15 cellular contexts compared by ENCODE assay signal in the genomic region with DNA sequence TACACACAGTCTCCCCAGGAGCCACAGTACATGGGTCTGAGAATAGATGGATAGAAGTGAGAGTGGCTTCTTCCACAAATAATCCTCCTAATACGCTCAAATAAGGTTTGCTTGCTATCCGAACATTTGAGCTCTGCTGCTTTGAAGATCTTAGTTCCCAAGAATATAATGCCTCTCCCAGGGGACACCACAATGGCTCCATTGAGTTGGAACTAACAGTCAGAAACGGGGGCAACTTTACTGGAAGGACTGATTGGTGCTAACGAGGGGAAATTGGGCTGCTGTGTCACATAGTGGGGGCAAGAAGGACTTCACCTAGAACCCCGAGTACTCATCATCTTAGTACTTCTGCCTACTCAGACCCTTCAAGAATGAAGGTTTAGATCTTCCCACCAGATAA.
"Had no signal": no experiment of that assay in that cellular context is flagged by ENCODE, and none has a peak within 500 bp of the region (broad histone marks: within the 10 kb centered on the region; RNA-seq: fewer than 3 reads in every experiment).

No MANE protein-coding gene starts in this region.

- H3K27ac ChIP-seq: left lung, thyroid gland had no signal

- DNase-seq: activated CD4-positive, alpha-beta T cell treated with anti-CD3 and anti-CD28 coated beads for 36 hours; activated CD8-positive, alpha-beta T cell treated with anti-CD3 and anti-CD28 coated beads, Interleukin-2, amount 10 ng/mL, durations not matched to agents 7 days and 5 days; activated naive CD4-positive, alpha-beta T cell treated with anti-CD3 and anti-CD28 coated beads for 36 hours; activated naive CD8-positive, alpha-beta T cell treated with anti-CD3 and anti-CD28 coated beads, Interleukin-2, amount 50 U/mL, for 24 hours; activated T-cell treated with anti-CD3 and anti-CD28 coated beads, Interleukin-2, amount 50 U/mL, for 4 hours; caudate nucleus; endodermal cell; kidney; left lung; midbrain; nephron progenitor cell; stimulated activated naive CD4-positive, alpha-beta T cell treated with Interleukin-2 at 50 U/mL for 16 hours; thyroid gland had no signal

- H3K36me3 ChIP-seq: left lung, thyroid gland had no signal

- H3K27ac Mint-ChIP-seq: activated CD4-positive, alpha-beta T cell treated with anti-CD3 and anti-CD28 coated beads for 36 hours; activated CD8-positive, alpha-beta T cell treated with anti-CD3 and anti-CD28 coated beads, Interleukin-2, amount 10 ng/mL, durations not matched to agents 7 days and 5 days; activated naive CD4-positive, alpha-beta T cell treated with anti-CD3 and anti-CD28 coated beads for 36 hours; activated naive CD8-positive, alpha-beta T cell treated with anti-CD3 and anti-CD28 coated beads, Interleukin-2, amount 50 U/mL, for 24 hours; endodermal cell; nephron progenitor cell; T-helper 2 cell treated with Interferon-gamma antibody and Interleukin-4, amounts not matched to agents 5 μg/mL and 100 μg/mL, for 36 hours had no signal

- ATAC-seq: activated CD4-positive, alpha-beta T cell treated with anti-CD3 and anti-CD28 coated beads for 36 hours; activated CD8-positive, alpha-beta T cell treated with anti-CD3 and anti-CD28 coated beads, Interleukin-2, amount 10 ng/mL, durations not matched to agents 7 days and 5 days; activated naive CD8-positive, alpha-beta T cell treated with anti-CD3 and anti-CD28 coated beads, Interleukin-2, amount 50 U/mL, for 24 hours; activated T-cell treated with anti-CD3 and anti-CD28 coated beads, Interleukin-2, amount 50 U/mL, for 4 hours; left lung had no signal

- H3K9me3 Mint-ChIP-seq: activated naive CD4-positive, alpha-beta T cell treated with anti-CD3 and anti-CD28 coated beads for 36 hours; activated naive CD8-positive, alpha-beta T cell treated with anti-CD3 and anti-CD28 coated beads, Interleukin-2, amount 50 U/mL, for 24 hours; activated T-cell treated with anti-CD3 and anti-CD28 coated beads, Interleukin-2, amount 50 U/mL, for 4 hours; endodermal cell; nephron progenitor cell; T-helper 2 cell treated with Interferon-gamma antibody and Interleukin-4, amounts not matched to agents 5 μg/mL and 100 μg/mL, for 36 hours had no signal

- H3K4me3 ChIP-seq: left lung, thyroid gland had no signal

- H3K27me3 ChIP-seq: thyroid gland had no signal

- H3K4me1 ChIP-seq: left lung, thyroid gland had no signal

- H3K36me3 Mint-ChIP-seq: brain had no signal

- H3K4me3 Mint-ChIP-seq: activated CD4-positive, alpha-beta T cell treated with anti-CD3 and anti-CD28 coated beads for 36 hours; activated CD8-positive, alpha-beta T cell treated with anti-CD3 and anti-CD28 coated beads, Interleukin-2, amount 10 ng/mL, durations not matched to agents 7 days and 5 days; activated naive CD4-positive, alpha-beta T cell treated with anti-CD3 and anti-CD28 coated beads for 36 hours; activated naive CD8-positive, alpha-beta T cell treated with anti-CD3 and anti-CD28 coated beads, Interleukin-2, amount 50 U/mL, for 24 hours; activated T-cell treated with anti-CD3 and anti-CD28 coated beads, Interleukin-2, amount 50 U/mL, for 4 hours; endodermal cell; nephron progenitor cell; T-helper 2 cell treated with Interferon-gamma antibody and Interleukin-4, amounts not matched to agents 5 μg/mL and 100 μg/mL, for 36 hours had no signal

- H3K9me3 ChIP-seq: left lung, thyroid gland had no signal
